ENCODE assay signal across 12 cellular contexts in genomic region chr1:1144843-1145546, GRCh38. TPM values are rescaled to one million over a fixed set of nuclear protein-coding genes. Genes with fewer than 3 reads are reported as not detected.
DNase-seq lines count a peak whose midpoint lies in the region; FAIRE-seq and TF ChIP-seq lines count a peak whose summit lies in the region.
"Had no signal": no experiment of that assay in that cellular context is flagged by ENCODE, and none has a peak within 500 bp of the region (broad histone marks: within the 10 kb centered on the region; RNA-seq: fewer than 3 reads in every experiment).

No MANE protein-coding gene starts in this region.

- no TSS peak for BruUV-seq in OCI-LY7 (replicated peaks; lab: Mats Ljungman, UMichigan)

- WGBS in esophagus, 2 donors, result 58 to 71% methylated on average over 25 to 32 of the region's 32 CpGs

- H3K4me1 ChIP-seq in DOHH2 (ENCODE audit: control insufficient read depth, low read length) (peaks cover 21% of the 10 kb centered on the region), OCI-LY7 (ENCODE audit: insufficient read depth, low read length, poor library complexity, severe bottlenecking) (peaks cover 19% of the 10 kb centered on the region), esophagus (ENCODE audit: control insufficient read depth in 2 of 2, insufficient read depth in 2 of 2, low read length in 1 of 2) (peaks cover 0 to 22% of the 10 kb centered on the region in 2 donors)
- H3K4me1 ChIP-seq: HAP-1 had no signal

- CTCF ChIA-PET in OCI-LY7 (lab: Charles Lee; ENCODE audit: unreplicated experiment), result no interaction called here

- H4K20me1 ChIP-seq in DOHH2 (ENCODE audit: control insufficient read depth, insufficient read depth, low read depth, low read length), result no peaks in the 10 kb centered on the region
- H4K20me1 ChIP-seq in OCI-LY7 (ENCODE audit: insufficient read depth, low read length), result no peaks in the 10 kb centered on the region

- H3K4me3 ChIP-seq in DOHH2 (ENCODE audit: low read length) (0 out of 2 replicates have a peak overlapping the region, but pooled peaks have one; percentile 46), OCI-LY7 (ENCODE audit: low read depth, low read length, poor library complexity, severe bottlenecking) (no peak overlapping the region), esophagus (ENCODE audit: low read depth in 1 of 2, low read length in 2 of 2) (no peak overlapping the region), skin epidermis (no peak overlapping the region)
- H3K4me3 ChIP-seq: HAP-1, lung had no signal

- DNase-seq in OCI-LY7 (ENCODE audit: low spot score), result no peak
- DNase-seq in superior temporal gyrus (ENCODE audit: extremely low spot score), result no peak
- DNase-seq in SHP77 (lab: John Stamatoyannopoulos, UW), result no peak
- no peak for DNase-seq in RCC 7860 (ENCODE audit: low spot score)
- DNase-seq: DMS 273 treated with DMSO at 0.1 percent for 48 hours, posterior cingulate gyrus, T1000 had no signal

- H3K4me2 ChIP-seq in DOHH2 (ENCODE audit: low read length) (peak overlapping the region; percentile 62), OCI-LY7 (ENCODE audit: low read length) (peak overlapping the region; percentile 40; the same call in 1 of the 2 replicates)

- H3K27ac ChIP-seq in DOHH2 (ENCODE audit: low read depth, low read length) (peak overlapping the region; percentile 68), OCI-LY7 (ENCODE audit: low read depth, low read length, poor library complexity, severe bottlenecking) (peak overlapping the region; percentile 64), esophagus (ENCODE audit: low read depth in 2 of 2, low read length in 1 of 2) (peak overlapping the region; percentile 62 to 82), skin epidermis (peak overlapping the region in 20 of 21 experiments; percentile 23 to 87 (median 74))

- H3K27me3 ChIP-seq in DOHH2 (ENCODE audit: control insufficient read depth, low read length) (peaks cover 3% of the 10 kb centered on the region; the same call in 1 of the 2 replicates), esophagus (ENCODE audit: control insufficient read depth in 1 of 2, insufficient read depth in 2 of 2, low read length in 2 of 2) (no peaks in the 10 kb centered on the region)

- TF ChIP-seq CTCF in DOHH2 (IDR thresholded peaks at IDR 0.05; ENCODE audit: low read depth, low read length, poor library complexity, severe bottlenecking) (no peak), OCI-LY7 (conservative IDR thresholded peaks at IDR 0.05; ENCODE audit: low read length) (no peak)

- POLR2A ChIA-PET in OCI-LY7 (lab: Charles Lee), result no interaction called here

- H3K9me3 ChIP-seq in DOHH2 (ENCODE audit: control insufficient read depth, insufficient read depth, low read length) (no peaks in the 10 kb centered on the region), OCI-LY7 (ENCODE audit: low read length) (no peaks in the 10 kb centered on the region), esophagus (ENCODE audit: control insufficient read depth in 2 of 2, insufficient read depth in 1 of 2, low read depth in 1 of 2, low read length in 1 of 2) (no peaks in the 10 kb centered on the region)
- H3K9me3 ChIP-seq: HAP-1 had no signal

- FAIRE-seq in RCC 7860 (lab: Jason Lieb, UNC), result no peak

- intact Hi-C loops in OCI-LY7 (cut with micrococcal nuclease; ENCODE audit: unreplicated experiment), result no loop called here

- no peaks in the 10 kb centered on the region for H3K36me3 ChIP-seq in DOHH2 (ENCODE audit: control insufficient read depth, low read length)
- H3K36me3 ChIP-seq in OCI-LY7 (ENCODE audit: insufficient read depth, low read length), result no peaks in the 10 kb centered on the region
- H3K36me3 ChIP-seq in esophagus (ENCODE audit: control insufficient read depth in 2 of 2, insufficient read depth in 2 of 2, low read length in 1 of 2), result no peaks in the 10 kb centered on the region
- H3K36me3 ChIP-seq: HAP-1 had no signal

- no peaks in the 10 kb centered on the region for H3K9me2 ChIP-seq in DOHH2 (replicated peaks; ENCODE audit: control insufficient read depth, low read length)
- H3K9me2 ChIP-seq in OCI-LY7 (ENCODE audit: insufficient read depth, low read length), result no peaks in the 10 kb centered on the region

- no peaks in the 10 kb centered on the region for H3K79me2 ChIP-seq in DOHH2 (ENCODE audit: control insufficient read depth, low read length)
- no peaks in the 10 kb centered on the region for H3K79me2 ChIP-seq in OCI-LY7 (ENCODE audit: insufficient read depth, low read depth, low read length)

- H3F3A ChIP-seq in DOHH2 (ENCODE audit: control insufficient read depth, insufficient read depth), result no peaks in the 10 kb centered on the region

- peak overlapping the region; percentile 84 for H2AFZ ChIP-seq in OCI-LY7 (ENCODE audit: low read length)

RNA-seq across cellular contexts. Expression of gene TTLL10, which starts 28.7 kb away (rescaled TPM):
- not detected in 2 replicates for total RNA-seq in OCI-LY7 (2014; rRNA removed; shearing (Covaris generic))
- not detected in 2 replicates for total RNA-seq in OCI-LY7 (2022)
- under 1 TPM; 0.28 to 0.43 TPM for polyA plus RNA-seq in esophagus

RNA-seq across cellular contexts. Expression of gene C1orf159, which starts 29.1 kb away (rescaled TPM):
- 13.1 and 27.6 TPM in 2 replicates for total RNA-seq in OCI-LY7 (2014; rRNA removed; shearing (Covaris generic))
- total RNA-seq in OCI-LY7 (2022), result 24.1 and 24.5 TPM in 2 replicates
- polyA plus RNA-seq in esophagus, result 10 to 100 TPM; 13.0 to 27.5 TPM
